27 cellular contexts compared by ENCODE assay signal in the genomic region with DNA sequence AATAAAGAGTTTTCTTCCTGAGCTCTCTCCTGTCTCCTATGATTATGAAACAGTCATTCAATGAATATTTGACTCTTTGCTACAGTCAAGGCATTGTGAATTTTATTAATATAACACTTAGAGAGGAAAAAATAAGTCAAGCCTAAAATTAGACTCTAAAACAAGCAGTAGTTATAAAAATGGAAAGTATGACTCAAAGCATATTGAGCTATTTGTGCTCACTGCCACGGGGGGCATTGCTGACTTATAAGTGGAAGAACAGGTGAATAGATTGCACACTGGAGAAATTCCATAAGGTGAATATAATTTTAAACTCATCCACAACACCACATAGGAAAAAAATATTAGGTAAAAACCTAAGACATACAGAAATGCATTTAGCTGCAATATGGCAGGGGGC.
DNase-seq lines count a peak whose midpoint lies in the region; ATAC-seq, FAIRE-seq and TF ChIP-seq lines count a peak whose summit lies in the region.
"Had no signal": no experiment of that assay in that cellular context is flagged by ENCODE, and none has a peak within 500 bp of the region (broad histone marks: within the 10 kb centered on the region; RNA-seq: fewer than 3 reads in every experiment).

No MANE protein-coding gene starts in this region.

- no peak; the same call in 1 of the 2 replicates for TF ChIP-seq RAD21 in GM12878 (IDR thresholded peaks at IDR 0.05; ENCODE audit: insufficient read depth, low read depth, low read length)

- no peak for TF ChIP-seq CTCF in activated CD8-positive, alpha-beta T cell treated with anti-CD3 and anti-CD28 coated beads for 36 hours (IDR thresholded peaks at IDR 0.05)
- TF ChIP-seq CTCF in GM12864 (IDR thresholded peaks at IDR 0.05; ENCODE audit: low read depth, low read length, missing control alignments) = peak; percentile 4
- no peak; a peak in 1 of 6 replicates for TF ChIP-seq CTCF in GM12878 (IDR thresholded peaks at IDR 0.05 in 2 of 3, conservative IDR thresholded peaks at IDR 0.05 in 1 of 3; ENCODE audit: control insufficient read depth in 2 of 3, extremely low read depth in 1 of 3, insufficient read depth in 1 of 3, low read depth in 3 of 3, low read length in 3 of 3)

- no peak overlapping the region for H2BK5ac ChIP-seq in mesendoderm (ENCODE audit: low read length)

- no peaks in the 10 kb centered on the region for H3K9me3 ChIP-seq in GM12878 (replicated peaks; ENCODE audit: control insufficient read depth, insufficient read depth, low read length)
- H3K9me3 ChIP-seq in GM23248 (ENCODE audit: low read depth) = no peaks in the 10 kb centered on the region

- SMC1A ChIA-PET in GM12878 (lab: Charles Lee; ENCODE audit: uncharacterized antibody, unreplicated experiment) = interaction anchor here (0.9 kb wide), 2 partner anchors 39 to 49 kb away, joined by 3 to 4 read pairs; no protein-coding TSS in a partner anchor

- TF ChIP-seq POLR2A in GM12878 (IDR thresholded peaks at IDR 0.05; ENCODE audit: low read depth, low read length) = no peak

- H3K27ac Mint-ChIP-seq in activated CD8-positive, alpha-beta T cell treated with anti-CD3 and anti-CD28 coated beads for 36 hours = no peak overlapping the region
- no peak overlapping the region for H3K27ac Mint-ChIP-seq in activated CD8-positive, alpha-beta T cell treated with anti-CD3 and anti-CD28 coated beads, Interleukin-2, amount 10 ng/mL, durations not matched to agents 7 days and 5 days
- H3K27ac Mint-ChIP-seq: IgD-negative memory B cell had no signal

- in situ Hi-C loops in GM12878 (cut with MboI) (no loop called here), GM23248 (cut with MboI) (no loop called here)

- no peak overlapping the region for H4K5ac ChIP-seq in mesendoderm (ENCODE audit: low read length)

- no peaks in the 10 kb centered on the region for H3K27me3 ChIP-seq in GM12878 (replicated peaks in 1 of 2; ENCODE audit: control insufficient read depth in 2 of 2, insufficient read depth in 2 of 2, low read length in 1 of 2)
- H3K27me3 ChIP-seq in GM23248 (replicated peaks; ENCODE audit: insufficient read depth) = no peaks in the 10 kb centered on the region
- H3K27me3 ChIP-seq in mesendoderm (ENCODE audit: insufficient read depth, low read length, poor library complexity) = no peaks in the 10 kb centered on the region

- no peak overlapping the region for H3K56ac ChIP-seq in mesendoderm (ENCODE audit: low read length)

- H3K36me3 ChIP-seq in GM12878 (ENCODE audit: control insufficient read depth in 2 of 2, insufficient read depth in 2 of 2, low read length in 1 of 2) = no peaks in the 10 kb centered on the region
- no peaks in the 10 kb centered on the region for H3K36me3 ChIP-seq in GM23248 (ENCODE audit: low read depth)
- H3K36me3 ChIP-seq in mesendoderm (ENCODE audit: control insufficient read depth, insufficient read depth, low read length) = no peaks in the 10 kb centered on the region

- H3K4me1 ChIP-seq in GM12878 (ENCODE audit: control insufficient read depth, insufficient read depth, low read length) (0 out of 2 replicates have a peak, but pooled peaks cover 5% of the 10 kb centered on the region), GM23248 (ENCODE audit: insufficient read depth) (no peaks in the 10 kb centered on the region), mesendoderm (ENCODE audit: control insufficient read depth, low read depth, low read length) (no peaks in the 10 kb centered on the region)

- no peaks in the 10 kb centered on the region for H3K36me3 Mint-ChIP-seq in activated CD8-positive, alpha-beta T cell treated with anti-CD3 and anti-CD28 coated beads for 36 hours (ENCODE audit: low read depth)
- no peaks in the 10 kb centered on the region for H3K36me3 Mint-ChIP-seq in activated CD8-positive, alpha-beta T cell treated with anti-CD3 and anti-CD28 coated beads, Interleukin-2, amount 10 ng/mL, durations not matched to agents 7 days and 5 days (ENCODE audit: low read depth)

- no peak overlapping the region for H2AFZ ChIP-seq in GM12878 (ENCODE audit: control insufficient read depth, low read depth, low read length)
- no peak overlapping the region for H2AFZ ChIP-seq in GM23248

- H3K4me3 Mint-ChIP-seq in activated CD8-positive, alpha-beta T cell treated with anti-CD3 and anti-CD28 coated beads for 36 hours = no peak overlapping the region
- no peak overlapping the region for H3K4me3 Mint-ChIP-seq in activated CD8-positive, alpha-beta T cell treated with anti-CD3 and anti-CD28 coated beads, Interleukin-2, amount 10 ng/mL, durations not matched to agents 7 days and 5 days
- H3K4me3 Mint-ChIP-seq: IgD-negative memory B cell had no signal

- H3K79me1 ChIP-seq in mesendoderm (ENCODE audit: low read length) = no peaks in the 10 kb centered on the region

- no peaks in the 10 kb centered on the region for H3K79me2 ChIP-seq in GM12878 (ENCODE audit: control insufficient read depth, insufficient read depth, low read length)
- H3K79me2 ChIP-seq in GM23248 (ENCODE audit: insufficient read depth) = no peaks in the 10 kb centered on the region
- no peaks in the 10 kb centered on the region for H3K79me2 ChIP-seq in mesendoderm (ENCODE audit: control insufficient read depth, insufficient read depth, low read length)

- H3K4me1 Mint-ChIP-seq in activated CD8-positive, alpha-beta T cell treated with anti-CD3 and anti-CD28 coated beads for 36 hours (ENCODE audit: low read depth) = peaks cover 19% of the 10 kb centered on the region
- H3K4me1 Mint-ChIP-seq in activated CD8-positive, alpha-beta T cell treated with anti-CD3 and anti-CD28 coated beads, Interleukin-2, amount 10 ng/mL, durations not matched to agents 7 days and 5 days (ENCODE audit: low read depth) = peaks cover 10% of the 10 kb centered on the region

- H2BK120ac ChIP-seq in mesendoderm (ENCODE audit: low read depth, low read length) = no peak overlapping the region

- no peak overlapping the region for H3K18ac ChIP-seq in mesendoderm (ENCODE audit: low read length)

- BruUV-seq in GM12878 (replicated peaks; lab: Mats Ljungman, UMichigan) = no TSS peak

- CTCF ChIA-PET in activated CD8-positive, alpha-beta T cell treated with anti-CD3 and anti-CD28 coated beads for 36 hours (lab: Charles Lee) = interaction anchor here (3.6 kb wide), 1 partner anchor 39 kb away, joined by 26 read pairs; no protein-coding TSS in a partner anchor
- CTCF ChIA-PET in activated CD8-positive, alpha-beta T cell treated with anti-CD3 and anti-CD28 coated beads, Interleukin-2, amount 10 ng/mL, durations not matched to agents 7 days and 5 days (lab: Charles Lee) = interaction anchor here (1.3 to 1.7 kb wide), 2 partner anchors 39 to 151 kb away, joined by 4 to 10 read pairs; no protein-coding TSS in a partner anchor
- CTCF ChIA-PET in GM12878 (lab: Yijun Ruan, JAX) = interaction anchor here (1.0 to 8.2 kb wide), 4 partner anchors 31 to 151 kb away, joined by 3 to 119 read pairs (median 4); no protein-coding TSS in a partner anchor

- FAIRE-seq in GM12878 (lab: Jason Lieb, UNC) = peak; percentile 13
- FAIRE-seq: H1, RCC 7860 had no signal

- H4K8ac ChIP-seq in mesendoderm (ENCODE audit: low read depth, low read length) = no peak overlapping the region

- H3K9me2 ChIP-seq in GM23248 (ENCODE audit: insufficient read depth) = no peaks in the 10 kb centered on the region

- no peak overlapping the region for H2BK15ac ChIP-seq in mesendoderm (replicated peaks; ENCODE audit: low read depth)

- WGBS in GM12878 (ENCODE audit: insufficient coverage, insufficient replicate concordance, low lambda C conversion rate, missing lambda C conversion rate) = 0% methylated on average over 1 of the region's 1 CpG
- WGBS in GM23248 (ENCODE audit: low coverage in 1 of 2, low lambda C conversion rate in 2 of 2, missing lambda C conversion rate in 2 of 2), 2 experiments = 0 to 3% methylated on average over 1 of the region's 1 CpG
- WGBS in mesendoderm (ENCODE audit: extremely low coverage, insufficient coverage, low lambda C conversion rate) = no CpG with 5 or more reads among the region's 1 CpG

- RAD21 ChIA-PET in GM12878 (lab: Charles Lee; ENCODE audit: unreplicated experiment) = interaction anchor here (0.6 to 7.7 kb wide), 2 partner anchors 39 to 109 kb away, joined by 3 to 76 read pairs; no protein-coding TSS in a partner anchor

- H3K27me3 Mint-ChIP-seq in activated CD8-positive, alpha-beta T cell treated with anti-CD3 and anti-CD28 coated beads for 36 hours = no peaks in the 10 kb centered on the region
- H3K27me3 Mint-ChIP-seq in activated CD8-positive, alpha-beta T cell treated with anti-CD3 and anti-CD28 coated beads, Interleukin-2, amount 10 ng/mL, durations not matched to agents 7 days and 5 days (ENCODE audit: low read depth) = no peaks in the 10 kb centered on the region
- H3K27me3 Mint-ChIP-seq: IgD-negative memory B cell had no signal

- intact Hi-C loops in activated CD8-positive, alpha-beta T cell treated with anti-CD3 and anti-CD28 coated beads for 36 hours (cut with micrococcal nuclease) = no loop called here
- intact Hi-C loops in GM12878 (cut with micrococcal nuclease; ENCODE audit: unreplicated experiment) = no loop called here

- no peaks in the 10 kb centered on the region for H3K9me3 Mint-ChIP-seq in activated CD8-positive, alpha-beta T cell treated with anti-CD3 and anti-CD28 coated beads for 36 hours
- H3K9me3 Mint-ChIP-seq in activated CD8-positive, alpha-beta T cell treated with anti-CD3 and anti-CD28 coated beads, Interleukin-2, amount 10 ng/mL, durations not matched to agents 7 days and 5 days (ENCODE audit: insufficient read depth) = no peaks in the 10 kb centered on the region
- H3K9me3 Mint-ChIP-seq: IgD-negative memory B cell had no signal

- H3K4me3 ChIP-seq in GM12864 (ENCODE audit: low read depth, low read length) (no peak overlapping the region), GM12878 (no peak overlapping the region), GM23248 (no peak overlapping the region), mesendoderm (ENCODE audit: low read length) (no peak overlapping the region)
- H3K4me3 ChIP-seq: SK-N-MC had no signal

- peak; percentile 10 for DNase-seq in activated CD8-positive, alpha-beta T cell treated with anti-CD3 and anti-CD28 coated beads for 36 hours
- DNase-seq in activated CD8-positive, alpha-beta T cell treated with anti-CD3 and anti-CD28 coated beads, Interleukin-2, amount 10 ng/mL, durations not matched to agents 7 days and 5 days = no peak
- DNase-seq in GM12864 (ENCODE audit: low read depth) (no peak), GM12878 (ENCODE audit: low read depth, low spot score) (no peak), GM23248 (no peak), mesendoderm (no peak), H4 (ENCODE audit: low spot score) (no peak)
- DNase-seq: Calu3, DMS79 treated with DMSO at 0.1 percent for 48 hours, GF-D8, MM.1S, NCI-H1048, NCI-H1417, NCI-H1694 treated with DMSO at 0.1 percent for 48 hours, NCI-H2081, NCI-H2171, NCI-H226, NCI-H510A, NCI-H69, SIG-M5 had no signal

- no peaks in the 10 kb centered on the region for H3F3A ChIP-seq in GM23248 (ENCODE audit: insufficient read depth)

- no peak overlapping the region for H3K27ac ChIP-seq in GM12878 (ENCODE audit: control insufficient read depth, insufficient read depth)
- H3K27ac ChIP-seq in GM23248 = no peak overlapping the region
- H3K27ac ChIP-seq in mesendoderm (ENCODE audit: low read depth, low read length) = no peak overlapping the region
- H3K27ac ChIP-seq: HL-60, KMS-11, SK-N-MC had no signal

- H3K4ac ChIP-seq in mesendoderm (ENCODE audit: low read depth, low read length) = no peak overlapping the region

- no peaks in the 10 kb centered on the region for H4K20me1 ChIP-seq in GM12878 (ENCODE audit: control insufficient read depth, insufficient read depth)
- H4K20me1 ChIP-seq in GM23248 (ENCODE audit: insufficient read depth) = no peaks in the 10 kb centered on the region

- H2AK5ac ChIP-seq in mesendoderm (ENCODE audit: low read length) = no peak overlapping the region

- H3K9ac ChIP-seq in GM12878 (ENCODE audit: control insufficient read depth, insufficient read depth, low read length) = no peak overlapping the region
- no peak overlapping the region for H3K9ac ChIP-seq in GM23248
- no peak overlapping the region for H3K9ac ChIP-seq in mesendoderm (ENCODE audit: low read length)
- H3K9ac ChIP-seq: KMS-11 had no signal

- POLR2A ChIA-PET in activated CD8-positive, alpha-beta T cell treated with anti-CD3 and anti-CD28 coated beads for 36 hours (lab: Charles Lee) = interaction anchor here (0.6 kb wide), 1 partner anchor 68 kb away, joined by 3 read pairs; no protein-coding TSS in a partner anchor
- POLR2A ChIA-PET in activated CD8-positive, alpha-beta T cell treated with anti-CD3 and anti-CD28 coated beads, Interleukin-2, amount 10 ng/mL, durations not matched to agents 7 days and 5 days (lab: Charles Lee) = interaction anchor here (0.5 kb wide), 1 partner anchor 36 kb away, joined by 4 read pairs; no protein-coding TSS in a partner anchor
- POLR2A ChIA-PET in GM12878 (lab: Charles Lee) = no interaction called here

- H3K23ac ChIP-seq in mesendoderm (ENCODE audit: low read length) = no peak overlapping the region

- H3K4me2 ChIP-seq in GM12878 (ENCODE audit: control insufficient read depth, insufficient read depth) (no peak overlapping the region), GM23248 (ENCODE audit: unreplicated experiment) (no peak overlapping the region), mesendoderm (ENCODE audit: low read length) (no peak overlapping the region)
- H3K4me2 ChIP-seq: KMS-11 had no signal

- TF ChIP-seq EP300 in GM12878 (IDR thresholded peaks at IDR 0.05; ENCODE audit: borderline replicate concordance in 1 of 2, control insufficient read depth in 1 of 2, low read depth in 2 of 2, low read length in 2 of 2) = no peak

- ATAC-seq in activated CD8-positive, alpha-beta T cell treated with anti-CD3 and anti-CD28 coated beads for 36 hours = no peak
- ATAC-seq in activated CD8-positive, alpha-beta T cell treated with anti-CD3 and anti-CD28 coated beads, Interleukin-2, amount 10 ng/mL, durations not matched to agents 7 days and 5 days = no peak
- peak; percentile 56 for ATAC-seq in GM18868 (IDR thresholded peaks at IDR 0.05; ENCODE audit: unreplicated experiment)
- peak; percentile 23; the same call in 1 of the 3 replicates for ATAC-seq in GM12878

Comparison
In these comparisons a context has a peak if more than half of its experiments do, and no peak if none do; other contexts are left out.
1. ATAC-seq: peak in GM18868 (single experiment) and GM12878 (single experiment); none in activated CD8-positive, alpha-beta T cell treated with anti-CD3 and anti-CD28 coated beads for 36 hours (single experiment) and activated CD8-positive, alpha-beta T cell treated with anti-CD3 and anti-CD28 coated beads, Interleukin-2, amount 10 ng/mL, durations not matched to agents 7 days and 5 days (single experiment).